Comparison of ENCODE assay signal across 10 cellular contexts in the genomic region with DNA sequence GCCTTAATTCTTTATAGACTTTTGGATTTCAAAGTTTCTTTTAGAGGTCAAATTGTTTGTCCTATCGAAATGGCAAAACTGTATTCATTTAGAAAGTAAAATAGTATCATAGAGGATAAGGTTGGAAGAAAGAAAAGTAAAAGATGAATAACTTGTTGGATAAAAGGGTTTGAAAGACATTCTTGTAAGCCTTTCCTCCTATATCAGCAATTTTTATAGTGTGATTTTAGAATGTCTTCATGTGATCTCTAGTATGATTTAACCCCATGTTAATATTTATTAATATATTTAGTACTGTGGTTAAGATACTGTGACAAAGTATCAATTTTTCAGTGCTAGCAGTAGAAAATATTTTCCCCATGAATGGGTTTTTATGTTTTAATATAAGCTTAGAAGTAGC. TPM values are rescaled to one million over a fixed set of nuclear protein-coding genes. Genes with fewer than 3 reads are reported as not detected.
A peak's percentile ranks its signal among the peaks of the same experiment; 100 is the strongest.
DNase-seq lines count a peak whose midpoint lies in the region; ATAC-seq and TF ChIP-seq lines count a peak whose summit lies in the region.
"Had no signal": no experiment of that assay in that cellular context is flagged by ENCODE, and none has a peak within 500 bp of the region (broad histone marks: within the 10 kb centered on the region; RNA-seq: fewer than 3 reads in every experiment).

No MANE protein-coding gene starts in this region.

- H3K9me3 ChIP-seq in fibroblast of lung (ENCODE audit: control insufficient read depth, insufficient read depth, low read depth, low read length), result no peaks in the 10 kb centered on the region

- peaks cover 6% of the 10 kb centered on the region for H3K36me3 ChIP-seq in fibroblast of lung (ENCODE audit: control insufficient read depth, insufficient read depth, low read length)

- H3K27ac Mint-ChIP-seq in T-helper 2 cell treated with Interferon-gamma antibody and Interleukin-4, amounts not matched to agents 5 μg/mL and 100 μg/mL, for 36 hours, result peak overlapping the region; percentile 85
- peak overlapping the region; percentile 95 for H3K27ac Mint-ChIP-seq in stimulated activated naive B cell treated with anti-CD40 and anti-IgM and Interleukin-4, amounts not matched to agents 10 μg/mL and 1 μg/mL and 100 μg/mL, for 72 hours

- H3K4me3 ChIP-seq in WI38 (ENCODE audit: low read depth, low read length) (peak overlapping the region; percentile 32; the same call in 1 of the 2 replicates), fibroblast of lung (replicated peaks in 1 of 4; ENCODE audit: control extremely low read depth in 1 of 4, insufficient read depth in 1 of 4, low read depth in 3 of 4, low read length in 4 of 4) (peak overlapping the region; percentile 3 to 95 (median 84))
- H3K4me3 ChIP-seq: lung had no signal

- no peaks in the 10 kb centered on the region for H3K27me3 ChIP-seq in fibroblast of lung (ENCODE audit: control insufficient read depth, insufficient read depth, low read length)

- H3K4me3 Mint-ChIP-seq in T-helper 2 cell treated with Interferon-gamma antibody and Interleukin-4, amounts not matched to agents 5 μg/mL and 100 μg/mL, for 36 hours, result peak overlapping the region; percentile 100
- peak overlapping the region; percentile 83 for H3K4me3 Mint-ChIP-seq in stimulated activated naive B cell treated with anti-CD40 and anti-IgM and Interleukin-4, amounts not matched to agents 10 μg/mL and 1 μg/mL and 100 μg/mL, for 72 hours

- H3K4me2 ChIP-seq in fibroblast of lung (ENCODE audit: extremely low read depth, insufficient read depth, low read length), result peak overlapping the region; percentile 92

- H3K27ac ChIP-seq in fibroblast of lung (ENCODE audit: insufficient read depth, low read length), result no peak overlapping the region

- no peaks in the 10 kb centered on the region for H3K9me3 Mint-ChIP-seq in T-helper 2 cell treated with Interferon-gamma antibody and Interleukin-4, amounts not matched to agents 5 μg/mL and 100 μg/mL, for 36 hours
- H3K9me3 Mint-ChIP-seq in stimulated activated naive B cell treated with anti-CD40 and anti-IgM and Interleukin-4, amounts not matched to agents 10 μg/mL and 1 μg/mL and 100 μg/mL, for 72 hours, result peaks cover 2 to 4% of the 10 kb centered on the region in 2 donors

- no peak for DNase-seq in T-helper 2 cell treated with Interferon-gamma antibody and Interleukin-4, amounts not matched to agents 5 μg/mL and 100 μg/mL, for 36 hours (ENCODE audit: low spot score)
- no peak for DNase-seq in T-helper 2 cell
- no peak for DNase-seq in fibroblast of lung (ENCODE audit: low read depth in 2 of 2)
- no peak for DNase-seq in stimulated activated naive B cell treated with anti-CD40 and anti-IgM and Interleukin-4, amounts not matched to agents 10 μg/mL and 1 μg/mL and 100 μg/mL, for 72 hours
- DNase-seq in ACHN, result no peak
- DNase-seq in stimulated activated naive CD4-positive, alpha-beta T cell treated with Interleukin-2 at 50 U/mL for 16 hours (lab: John Stamatoyannopoulos, UW), result no peak
- DNase-seq in ureter (ENCODE audit: low spot score), result no peak
- DNase-seq: effector CD8-positive, alpha-beta T cell had no signal

- peaks cover 55% of the 10 kb centered on the region for H3K36me3 Mint-ChIP-seq in T-helper 2 cell treated with Interferon-gamma antibody and Interleukin-4, amounts not matched to agents 5 μg/mL and 100 μg/mL, for 36 hours (ENCODE audit: low read depth)
- H3K36me3 Mint-ChIP-seq in stimulated activated naive B cell treated with anti-CD40 and anti-IgM and Interleukin-4, amounts not matched to agents 10 μg/mL and 1 μg/mL and 100 μg/mL, for 72 hours, result peaks cover 52 to 64% of the 10 kb centered on the region in 2 donors

- no peak overlapping the region for H2AFZ ChIP-seq in fibroblast of lung (ENCODE audit: low read length)

- H3K79me2 ChIP-seq in fibroblast of lung (ENCODE audit: control insufficient read depth, insufficient read depth, low read length), result peaks cover 57% of the 10 kb centered on the region

- H3K9ac ChIP-seq in fibroblast of lung (ENCODE audit: insufficient read depth, low read length), result no peak overlapping the region

- peaks cover 32% of the 10 kb centered on the region for H3K4me1 Mint-ChIP-seq in T-helper 2 cell treated with Interferon-gamma antibody and Interleukin-4, amounts not matched to agents 5 μg/mL and 100 μg/mL, for 36 hours (ENCODE audit: low read depth)
- H3K4me1 Mint-ChIP-seq in stimulated activated naive B cell treated with anti-CD40 and anti-IgM and Interleukin-4, amounts not matched to agents 10 μg/mL and 1 μg/mL and 100 μg/mL, for 72 hours, result peaks cover 16 to 44% of the 10 kb centered on the region in 2 donors

- no peaks in the 10 kb centered on the region for H3K27me3 Mint-ChIP-seq in T-helper 2 cell treated with Interferon-gamma antibody and Interleukin-4, amounts not matched to agents 5 μg/mL and 100 μg/mL, for 36 hours (ENCODE audit: low read depth)
- no peaks in the 10 kb centered on the region for H3K27me3 Mint-ChIP-seq in stimulated activated naive B cell treated with anti-CD40 and anti-IgM and Interleukin-4, amounts not matched to agents 10 μg/mL and 1 μg/mL and 100 μg/mL, for 72 hours

- TF ChIP-seq CTCF in WI38 (IDR thresholded peaks at IDR 0.05; ENCODE audit: low read depth, low read length), result no peak
- no peak for TF ChIP-seq CTCF in fibroblast of lung (conservative IDR thresholded peaks at IDR 0.05 in 1 of 2, IDR thresholded peaks at IDR 0.05 in 1 of 2; ENCODE audit: low read depth in 1 of 2, low read length in 2 of 2)

- peaks cover 2% of the 10 kb centered on the region for H4K20me1 ChIP-seq in fibroblast of lung (ENCODE audit: control insufficient read depth, extremely low read depth, insufficient read depth, low read length)

- no peak for ATAC-seq in stimulated activated naive B cell treated with anti-CD40 and anti-IgM and Interleukin-4, amounts not matched to agents 10 μg/mL and 1 μg/mL and 100 μg/mL, for 72 hours (replicated peaks)

- no peaks in the 10 kb centered on the region for H3K4me1 ChIP-seq in fibroblast of lung (ENCODE audit: control insufficient read depth, extremely low read depth, insufficient read depth, low read length)

- in situ Hi-C loops in ACHN (cut with HindIII; ENCODE audit: low pct_ligation_motif_present, low pct_unique_long_range_greater_than_20kb, low sequenced_read_pairs), result no loop called here

RNA-seq across cellular contexts. Expression of a gene that starts 4.5 kb away (rescaled TPM):
- total RNA-seq in fibroblast of lung, result 48.8 and 67.4 TPM in 2 replicates
- polyA plus RNA-seq in fibroblast of lung, result 54.7 and 71.5 TPM in 2 replicates
- polyA plus RNA-seq in fibroblast of lung (2012), result 61.5 and 73.6 TPM in 2 replicates
- polyA minus RNA-seq in fibroblast of lung (ENCODE audit: low replicate concordance), result 78.8 and 83.3 TPM in 2 replicates
- total RNA-seq in ureter, result 75.5 TPM

RNA-seq across cellular contexts. Expression of a gene that starts 44.8 kb away (rescaled TPM):
- 61.4 and 68.9 TPM in 2 replicates for total RNA-seq in fibroblast of lung
- 39.5 TPM in 2 replicates for polyA plus RNA-seq in fibroblast of lung
- polyA plus RNA-seq in fibroblast of lung (2012), result 32.9 and 41.0 TPM in 2 replicates
- polyA minus RNA-seq in fibroblast of lung (ENCODE audit: low replicate concordance), result 12.8 and 12.9 TPM in 2 replicates
- total RNA-seq in ureter, result 108 TPM
